ENCODE assay signal across 7 cellular contexts in the genomic region with DNA sequence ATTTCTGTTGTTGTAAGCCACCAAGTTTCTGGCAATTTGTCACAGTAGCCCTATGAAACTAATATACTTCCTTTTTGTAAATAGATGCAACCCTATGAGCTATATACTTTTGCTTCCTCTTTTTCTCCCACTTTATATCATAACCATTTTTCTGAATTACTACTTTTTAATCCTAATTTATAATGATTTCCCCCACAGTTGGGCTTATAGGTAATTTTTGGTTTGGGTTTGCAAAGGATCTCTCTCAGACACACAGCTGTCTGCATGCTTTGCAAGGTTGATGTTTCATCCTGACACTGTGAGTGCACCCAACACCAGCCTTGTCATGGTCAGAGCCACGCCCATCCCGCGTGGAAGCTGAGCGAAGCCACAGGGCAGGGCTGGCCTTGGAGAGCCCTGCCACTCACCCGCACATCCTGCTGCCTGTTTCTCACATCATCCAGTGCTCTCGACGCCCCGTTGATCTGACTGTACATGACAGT.
DNase-seq lines count a peak whose midpoint lies in the region; ATAC-seq lines count a peak whose summit lies in the region.

No MANE protein-coding gene starts in this region.

- in situ Hi-C loops in HAP-1 (cut with MboI; ENCODE audit: low sequenced_read_pairs): no loop called here

- H3K4me1 Mint-ChIP-seq in stimulated activated naive B cell treated with anti-CD40 and anti-IgM and Interleukin-4, amounts not matched to agents 10 μg/mL and 1 μg/mL and 100 μg/mL, for 72 hours: peaks cover 37 to 57% of the 10 kb centered on the region in 2 donors

- H3K9me3 Mint-ChIP-seq in stimulated activated naive B cell treated with anti-CD40 and anti-IgM and Interleukin-4, amounts not matched to agents 10 μg/mL and 1 μg/mL and 100 μg/mL, for 72 hours: no peaks in the 10 kb centered on the region

- peaks cover 81% of the 10 kb centered on the region for H3K36me3 ChIP-seq in HAP-1 (replicated peaks)

- H3K36me3 Mint-ChIP-seq in stimulated activated naive B cell treated with anti-CD40 and anti-IgM and Interleukin-4, amounts not matched to agents 10 μg/mL and 1 μg/mL and 100 μg/mL, for 72 hours: peaks cover 37 to 50% of the 10 kb centered on the region in 2 donors

- H3K9me3 ChIP-seq in HAP-1: no peaks in the 10 kb centered on the region

- peak; percentile 85 for DNase-seq in NAMALWA (ENCODE audit: low spot score)
- peak; percentile 17 for DNase-seq in central memory CD4-positive, alpha-beta T cell
- DNase-seq in stimulated activated naive B cell treated with anti-CD40 and anti-IgM and Interleukin-4, amounts not matched to agents 10 μg/mL and 1 μg/mL and 100 μg/mL, for 72 hours: peak; percentile 78
- no peak for DNase-seq in HAP-1 (ENCODE audit: low spot score in 2 of 2)
- DNase-seq in AG20443 (ENCODE audit: low spot score): no peak

- no peaks in the 10 kb centered on the region for H3K27me3 Mint-ChIP-seq in stimulated activated naive B cell treated with anti-CD40 and anti-IgM and Interleukin-4, amounts not matched to agents 10 μg/mL and 1 μg/mL and 100 μg/mL, for 72 hours

- H3K27ac Mint-ChIP-seq in stimulated activated naive B cell treated with anti-CD40 and anti-IgM and Interleukin-4, amounts not matched to agents 10 μg/mL and 1 μg/mL and 100 μg/mL, for 72 hours: peak overlapping the region; percentile 93

- no peaks in the 10 kb centered on the region for H3K27me3 ChIP-seq in HAP-1 (ENCODE audit: low read depth)

- no peak overlapping the region for H3K4me3 ChIP-seq in HAP-1

- H3K4me3 Mint-ChIP-seq in stimulated activated naive B cell treated with anti-CD40 and anti-IgM and Interleukin-4, amounts not matched to agents 10 μg/mL and 1 μg/mL and 100 μg/mL, for 72 hours: peak overlapping the region; percentile 36 to 64

- no peaks in the 10 kb centered on the region; the same call in 1 of the 2 replicates for H3K4me1 ChIP-seq in HAP-1

- peak; percentile 88 for ATAC-seq in GM18868 (IDR thresholded peaks at IDR 0.05; ENCODE audit: unreplicated experiment)
- ATAC-seq in HG02623 (IDR thresholded peaks at IDR 0.05; ENCODE audit: unreplicated experiment): peak; percentile 76
- ATAC-seq in stimulated activated naive B cell treated with anti-CD40 and anti-IgM and Interleukin-4, amounts not matched to agents 10 μg/mL and 1 μg/mL and 100 μg/mL, for 72 hours (replicated peaks): peak; percentile 98 to 99

Comparison
In these comparisons a context has a peak if more than half of its experiments do, and no peak if none do; other contexts are left out.
1. DNase-seq: peak in NAMALWA (single experiment), central memory CD4-positive, alpha-beta T cell (single experiment) and stimulated activated naive B cell treated with anti-CD40 and anti-IgM and Interleukin-4, amounts not matched to agents 10 μg/mL and 1 μg/mL and 100 μg/mL, for 72 hours (single experiment); none in HAP-1 (0 of 2) and AG20443 (single experiment).
2. Peak in every context shown above with its lines, with median percentiles within 50 percentile points of each other: ATAC-seq.